Comparison of ENCODE assay signal across 8 cellular contexts in genomic region chr17:42179911-42180410, GRCh38. TPM values are rescaled to one million over a fixed set of nuclear protein-coding genes. Genes with fewer than 3 reads are reported as not detected.
A peak's percentile ranks its signal among the peaks of the same experiment; 100 is the strongest.
DNase-seq lines count a peak whose midpoint lies in the region; ATAC-seq and TF ChIP-seq lines count a peak whose summit lies in the region.

No MANE protein-coding gene starts in this region.

- peaks cover 14 to 20% of the 10 kb centered on the region in 2 donors for H3K27me3 Mint-ChIP-seq in CD8-positive, alpha-beta memory T cell
- no peaks in the 10 kb centered on the region for H3K27me3 Mint-ChIP-seq in activated B cell treated with CpG ODN at 0.5 μM for 24 hours
- no peaks in the 10 kb centered on the region for H3K27me3 Mint-ChIP-seq in stimulated activated memory B cell treated with anti-CD40 and anti-IgM and Interleukin-4, amounts not matched to agents 10 μg/mL and 1 μg/mL and 100 μg/mL, for 72 hours

- no peaks in the 10 kb centered on the region for H3K36me3 ChIP-seq in CD8-positive, alpha-beta memory T cell (ENCODE audit: insufficient read depth, low read length)
- no peaks in the 10 kb centered on the region for H3K36me3 ChIP-seq in HUES64 (ENCODE audit: insufficient read depth, low read length)

- no peak overlapping the region for H3K27ac ChIP-seq in CD8-positive, alpha-beta memory T cell (ENCODE audit: low read depth, low read length)
- no peak overlapping the region for H3K27ac ChIP-seq in HUES64 (ENCODE audit: low read depth, low read length)

- intact Hi-C loops in activated B cell treated with CpG ODN at 0.5 μM for 24 hours (cut with micrococcal nuclease): loop anchor here (5.0 kb wide), 4 partner anchors 107 to 277 kb away; partner anchors contain the start of genes ATP6V0A1, STAT3 and STAT5A

- no peaks in the 10 kb centered on the region for H3K9me3 ChIP-seq in CD8-positive, alpha-beta memory T cell (ENCODE audit: low read length)
- no peaks in the 10 kb centered on the region for H3K9me3 ChIP-seq in HUES64 (ENCODE audit: insufficient read depth, low read depth, low read length)

- H3K4me3 Mint-ChIP-seq in CD8-positive, alpha-beta memory T cell: peak overlapping the region; percentile 44 to 81 (median 56)
- peak overlapping the region; percentile 74 for H3K4me3 Mint-ChIP-seq in activated B cell treated with CpG ODN at 0.5 μM for 24 hours
- H3K4me3 Mint-ChIP-seq in stimulated activated memory B cell treated with anti-CD40 and anti-IgM and Interleukin-4, amounts not matched to agents 10 μg/mL and 1 μg/mL and 100 μg/mL, for 72 hours: peak overlapping the region; percentile 78

- CTCF ChIA-PET in CD8-positive, alpha-beta memory T cell (lab: Charles Lee): interaction anchor here (0.9 to 1.5 kb wide), 5 partner anchors 17 to 226 kb away, joined by 3 to 4 read pairs (median 3); no protein-coding TSS in a partner anchor
- CTCF ChIA-PET in activated B cell treated with CpG ODN at 0.5 μM for 24 hours (lab: Charles Lee): interaction anchor here (0.7 to 2.7 kb wide), 4 partner anchors 42 to 112 kb away, joined by 3 to 18 read pairs (median 5); no protein-coding TSS in a partner anchor

- no peak overlapping the region for H3K9ac ChIP-seq in HUES64 (ENCODE audit: low read depth, low read length)

- ATAC-seq in activated B cell treated with CpG ODN at 0.5 μM for 24 hours (ENCODE audit: low read depth) (no peak), HG03565 (IDR thresholded peaks at IDR 0.05; ENCODE audit: unreplicated experiment) (no peak), HG02870 (IDR thresholded peaks at IDR 0.05; ENCODE audit: unreplicated experiment) (no peak)
- ATAC-seq in stimulated activated memory B cell treated with anti-CD40 and anti-IgM and Interleukin-4, amounts not matched to agents 10 μg/mL and 1 μg/mL and 100 μg/mL, for 72 hours: no peak

- H3K36me3 Mint-ChIP-seq in CD8-positive, alpha-beta memory T cell: peaks cover 0 to 3% (median 0%) of the 10 kb centered on the region in 3 donors
- no peaks in the 10 kb centered on the region for H3K36me3 Mint-ChIP-seq in activated B cell treated with CpG ODN at 0.5 μM for 24 hours (ENCODE audit: low read depth)
- peaks cover 11% of the 10 kb centered on the region for H3K36me3 Mint-ChIP-seq in stimulated activated memory B cell treated with anti-CD40 and anti-IgM and Interleukin-4, amounts not matched to agents 10 μg/mL and 1 μg/mL and 100 μg/mL, for 72 hours

- H3K27ac Mint-ChIP-seq in CD8-positive, alpha-beta memory T cell: peak overlapping the region in 2 of 8 donors; percentile 9 to 34
- no peak overlapping the region for H3K27ac Mint-ChIP-seq in activated B cell treated with CpG ODN at 0.5 μM for 24 hours
- H3K27ac Mint-ChIP-seq in stimulated activated memory B cell treated with anti-CD40 and anti-IgM and Interleukin-4, amounts not matched to agents 10 μg/mL and 1 μg/mL and 100 μg/mL, for 72 hours: peak overlapping the region; percentile 69

- peaks cover 37 to 56% (median 38%) of the 10 kb centered on the region in 3 donors for H3K4me1 Mint-ChIP-seq in CD8-positive, alpha-beta memory T cell
- H3K4me1 Mint-ChIP-seq in activated B cell treated with CpG ODN at 0.5 μM for 24 hours: peaks cover 65% of the 10 kb centered on the region
- peaks cover 72% of the 10 kb centered on the region for H3K4me1 Mint-ChIP-seq in stimulated activated memory B cell treated with anti-CD40 and anti-IgM and Interleukin-4, amounts not matched to agents 10 μg/mL and 1 μg/mL and 100 μg/mL, for 72 hours

- POLR2A ChIA-PET in CD8-positive, alpha-beta memory T cell (lab: Charles Lee): no interaction called here
- POLR2A ChIA-PET in activated B cell treated with CpG ODN at 0.5 μM for 24 hours (lab: Charles Lee): interaction anchor here (1.0 to 7.1 kb wide), 5 partner anchors 14 to 213 kb away, joined by 3 to 38 read pairs (median 4); partner anchors contain the start of genes CNP, DNAJC7, GHDC and KAT2A

- 0% methylated on average over 18 of the region's 20 CpGs for WGBS in HUES64

- no peaks in the 10 kb centered on the region for H3K9me3 Mint-ChIP-seq in CD8-positive, alpha-beta memory T cell
- H3K9me3 Mint-ChIP-seq in activated B cell treated with CpG ODN at 0.5 μM for 24 hours: no peaks in the 10 kb centered on the region
- no peaks in the 10 kb centered on the region for H3K9me3 Mint-ChIP-seq in stimulated activated memory B cell treated with anti-CD40 and anti-IgM and Interleukin-4, amounts not matched to agents 10 μg/mL and 1 μg/mL and 100 μg/mL, for 72 hours

- no peaks in the 10 kb centered on the region for H3K27me3 ChIP-seq in CD8-positive, alpha-beta memory T cell (ENCODE audit: insufficient read depth, low read length, poor library complexity, severe bottlenecking)
- H3K27me3 ChIP-seq in HUES64 (ENCODE audit: insufficient read depth, low read length): peaks cover 50% of the 10 kb centered on the region

- peak in 1 of 5 donors; percentile 19 for DNase-seq in CD8-positive, alpha-beta memory T cell
- DNase-seq in activated B cell treated with CpG ODN at 0.5 μM for 24 hours (peak; percentile 32), germinal center (ENCODE audit: low spot score) (peak; percentile 44)
- DNase-seq in activated CD4-positive, CD25-positive, alpha-beta regulatory T cell (lab: John Stamatoyannopoulos, UW): no peak

- peaks cover 41% of the 10 kb centered on the region for H3K4me1 ChIP-seq in CD8-positive, alpha-beta memory T cell (ENCODE audit: insufficient read depth, low read length)
- H3K4me1 ChIP-seq in HUES64 (ENCODE audit: insufficient read depth, low read length): no peaks in the 10 kb centered on the region

- no peak for TF ChIP-seq CTCF in activated B cell treated with CpG ODN at 0.5 μM for 24 hours (IDR thresholded peaks at IDR 0.05)

- no peak overlapping the region for H3K4me3 ChIP-seq in CD8-positive, alpha-beta memory T cell (ENCODE audit: low read length)
- H3K4me3 ChIP-seq in HUES64 (ENCODE audit: low read length): peak overlapping the region; percentile 58

RNA-seq across cellular contexts. Expression of gene KCNH4, which starts 1.0 kb away (rescaled TPM):
- total RNA-seq in CD8-positive, alpha-beta memory T cell: 1 to 10 TPM; 1.5 to 1.7 TPM
- not detected for polyA plus RNA-seq in CD8-positive, alpha-beta memory T cell
- polyA plus RNA-seq in HUES64 (2013, experiment 1 of 2): 0.05 TPM
- not detected for polyA plus RNA-seq in HUES64 (2013, experiment 2 of 2)
- total RNA-seq in activated B cell treated with CpG ODN at 0.5 μM for 24 hours: 0.59 and 0.80 TPM in 2 replicates

RNA-seq across cellular contexts. Expression of gene HCRT, which starts 5.3 kb away (rescaled TPM):
- not detected for total RNA-seq in CD8-positive, alpha-beta memory T cell
- polyA plus RNA-seq in CD8-positive, alpha-beta memory T cell: not detected
- not detected for polyA plus RNA-seq in HUES64 (2013, experiment 1 of 2)
- not detected for polyA plus RNA-seq in HUES64 (2013, experiment 2 of 2)
- not detected in 2 replicates for total RNA-seq in activated B cell treated with CpG ODN at 0.5 μM for 24 hours

RNA-seq across cellular contexts. Expression of gene GHDC, which starts 14.3 kb away (rescaled TPM):
- 10 to 100 TPM; 18.4 to 21.7 TPM for total RNA-seq in CD8-positive, alpha-beta memory T cell
- 23.1 TPM for polyA plus RNA-seq in CD8-positive, alpha-beta memory T cell
- 7.0 TPM for polyA plus RNA-seq in HUES64 (2013, experiment 1 of 2)
- polyA plus RNA-seq in HUES64 (2013, experiment 2 of 2): 6.4 TPM
- total RNA-seq in activated B cell treated with CpG ODN at 0.5 μM for 24 hours: 26.5 and 29.1 TPM in 2 replicates

RNA-seq across cellular contexts. Expression of gene RAB5C, which starts 25.2 kb away (rescaled TPM):
- 10 to 100 TPM; 61.3 to 64.3 TPM for total RNA-seq in CD8-positive, alpha-beta memory T cell
- 86.0 TPM for polyA plus RNA-seq in CD8-positive, alpha-beta memory T cell
- polyA plus RNA-seq in HUES64 (2013, experiment 1 of 2): 70.8 TPM
- polyA plus RNA-seq in HUES64 (2013, experiment 2 of 2): 74.8 TPM
- 79.1 and 82.2 TPM in 2 replicates for total RNA-seq in activated B cell treated with CpG ODN at 0.5 μM for 24 hours

RNA-seq across cellular contexts. Expression of gene HSPB9, which starts 57.4 kb away (rescaled TPM):
- under 1 TPM; 0.11 to 0.15 TPM for total RNA-seq in CD8-positive, alpha-beta memory T cell
- not detected for polyA plus RNA-seq in CD8-positive, alpha-beta memory T cell
- polyA plus RNA-seq in HUES64 (2013, experiment 1 of 2): 0.20 TPM
- 0.25 TPM for polyA plus RNA-seq in HUES64 (2013, experiment 2 of 2)
- not detected in 2 replicates for total RNA-seq in activated B cell treated with CpG ODN at 0.5 μM for 24 hours

Comparison
In these comparisons a context has a peak if more than half of its experiments do, and no peak if none do; other contexts are left out.
1. DNase-seq: peak in activated B cell treated with CpG ODN at 0.5 μM for 24 hours (single experiment) and germinal center (single experiment); none in activated CD4-positive, CD25-positive, alpha-beta regulatory T cell (0 of 4).
2. Peak in every context shown above with its lines, with median percentiles within 50 percentile points of each other: H3K4me3 Mint-ChIP-seq.